Comparison of ENCODE assay signal across 13 cellular contexts in genomic region chr2:43075906-43076585, GRCh38.
DNase-seq lines count a peak whose midpoint lies in the region; ATAC-seq and TF ChIP-seq lines count a peak whose summit lies in the region.
"Had no signal": no experiment of that assay in that cellular context is flagged by ENCODE, and none has a peak within 500 bp of the region (broad histone marks: within the 10 kb centered on the region; RNA-seq: fewer than 3 reads in every experiment).

No MANE protein-coding gene starts in this region.

- TF ChIP-seq CTCF in transverse colon (IDR thresholded peaks at IDR 0.05), result no peak

- no peak overlapping the region for H2BK5ac ChIP-seq in mesenchymal stem cell (ENCODE audit: low read depth, low read length, poor library complexity, severe bottlenecking)

- H3K4me1 ChIP-seq in mesenchymal stem cell (ENCODE audit: control insufficient read depth, insufficient read depth, low read depth, low read length) (peaks cover 33% of the 10 kb centered on the region), transverse colon (peaks cover 12 to 37% (median 22%) of the 10 kb centered on the region in 4 donors)
- H3K4me1 ChIP-seq: HAP-1 had no signal

- no peak overlapping the region for H3K4me2 ChIP-seq in mesenchymal stem cell (ENCODE audit: low read length, poor library complexity, severe bottlenecking)

- H3K27me3 Mint-ChIP-seq in dendritic cell treated with granulocyte-macrophage colony-stimulating factor and Interleukin-4, amounts not matched to agents 40 ng/mL and 50 ng/mL, for 4 days, result no peaks in the 10 kb centered on the region

- no peaks in the 10 kb centered on the region for H3K9me3 ChIP-seq in MG63
- no peaks in the 10 kb centered on the region for H3K9me3 ChIP-seq in mesenchymal stem cell (ENCODE audit: control insufficient read depth, low read length)
- no peaks in the 10 kb centered on the region for H3K9me3 ChIP-seq in transverse colon
- H3K9me3 ChIP-seq: HAP-1 had no signal

- H2BK12ac ChIP-seq in mesenchymal stem cell (ENCODE audit: low read length in 2 of 2), result peak overlapping the region; percentile 29 to 99

- H3K27ac Mint-ChIP-seq in dendritic cell treated with granulocyte-macrophage colony-stimulating factor and Interleukin-4, amounts not matched to agents 40 ng/mL and 50 ng/mL, for 4 days, result peak overlapping the region; percentile 26
- H3K27ac Mint-ChIP-seq: activated T-cell treated with anti-CD3 and anti-CD28 coated beads, Interleukin-2, amount 50 U/mL, for 72 hours had no signal

- H3K4ac ChIP-seq in mesenchymal stem cell (ENCODE audit: low read depth in 1 of 2, low read length in 2 of 2), result peak overlapping the region; percentile 83 to 86

- H4K8ac ChIP-seq in mesenchymal stem cell (ENCODE audit: low read length), result peak overlapping the region; percentile 82

- H3K27ac ChIP-seq in mesenchymal stem cell (ENCODE audit: low read length, poor library complexity, severe bottlenecking), result peak overlapping the region; percentile 79
- peak overlapping the region; percentile 53 to 70 (median 68) for H3K27ac ChIP-seq in transverse colon

- ATAC-seq in HG02588 (IDR thresholded peaks at IDR 0.05; ENCODE audit: unreplicated experiment), result no peak
- ATAC-seq: activated T-cell treated with anti-CD3 and anti-CD28 coated beads, Interleukin-2, amount 50 U/mL, for 72 hours; GM12878 had no signal

- no peak for TF ChIP-seq POLR2A in transverse colon (IDR thresholded peaks at IDR 0.05)

- in situ Hi-C loops in transverse colon (cut with MboI; ENCODE audit: low pct_ligation_motif_present in 1 of 4, low pct_unique_long_range_greater_than_20kb in 1 of 4, low sequenced_read_pairs in 3 of 4), result no loop called here

- H3K4me3 ChIP-seq in MG63 (no peak overlapping the region), mesenchymal stem cell (ENCODE audit: insufficient read depth in 1 of 2, low read depth in 1 of 2, low read length in 2 of 2) (peak overlapping the region in 1 of 2 experiments; percentile 20), transverse colon (no peak overlapping the region)
- H3K4me3 ChIP-seq: GM12878, HAP-1 had no signal

- H2BK15ac ChIP-seq in mesenchymal stem cell (ENCODE audit: low read depth, poor library complexity, severe bottlenecking), result peak overlapping the region; percentile 95

- peak overlapping the region; percentile 65 for H2BK120ac ChIP-seq in mesenchymal stem cell (ENCODE audit: low read depth, low read length)

- 99% methylated on average over 3 of the region's 3 CpGs for WGBS in mesenchymal stem cell
- 90 to 95% methylated on average over 2 to 3 of the region's 3 CpGs for WGBS in transverse colon (ENCODE audit: low coverage in 1 of 2), 2 donors

- H3K27me3 ChIP-seq in MG63, result no peaks in the 10 kb centered on the region
- H3K27me3 ChIP-seq in mesenchymal stem cell (ENCODE audit: control insufficient read depth in 1 of 2, insufficient read depth in 1 of 2, low read length in 2 of 2), result no peaks in the 10 kb centered on the region
- no peaks in the 10 kb centered on the region for H3K27me3 ChIP-seq in transverse colon

- H4K91ac ChIP-seq in mesenchymal stem cell (ENCODE audit: low read length), result peak overlapping the region; percentile 95

- no peaks in the 10 kb centered on the region for H3K9me3 Mint-ChIP-seq in dendritic cell treated with granulocyte-macrophage colony-stimulating factor and Interleukin-4, amounts not matched to agents 40 ng/mL and 50 ng/mL, for 4 days
- H3K9me3 Mint-ChIP-seq: activated T-cell treated with anti-CD3 and anti-CD28 coated beads, Interleukin-2, amount 50 U/mL, for 72 hours had no signal

- H3K4me1 Mint-ChIP-seq in dendritic cell treated with granulocyte-macrophage colony-stimulating factor and Interleukin-4, amounts not matched to agents 40 ng/mL and 50 ng/mL, for 4 days (ENCODE audit: low read depth), result peaks cover 63% of the 10 kb centered on the region

- intact Hi-C loops in dendritic cell treated with granulocyte-macrophage colony-stimulating factor and Interleukin-4, amounts not matched to agents 40 ng/mL and 50 ng/mL, for 4 days (cut with micrococcal nuclease), result no loop called here
- intact Hi-C loops in transverse colon (cut with DNase I; ENCODE audit: low total_unique reads), result no loop called here

- no peak overlapping the region for H2AFZ ChIP-seq in mesenchymal stem cell (ENCODE audit: low read depth, low read length)

- peak overlapping the region; percentile 43 for H3K9ac ChIP-seq in mesenchymal stem cell (ENCODE audit: low read length)

- H3K4me3 Mint-ChIP-seq in dendritic cell treated with granulocyte-macrophage colony-stimulating factor and Interleukin-4, amounts not matched to agents 40 ng/mL and 50 ng/mL, for 4 days, result no peak overlapping the region
- H3K4me3 Mint-ChIP-seq: activated T-cell treated with anti-CD3 and anti-CD28 coated beads, Interleukin-2, amount 50 U/mL, for 72 hours had no signal

- H3K36me3 ChIP-seq in MG63 (no peaks in the 10 kb centered on the region), mesenchymal stem cell (ENCODE audit: control insufficient read depth in 1 of 2, insufficient read depth in 2 of 2, low read depth in 1 of 2, low read length in 2 of 2) (no peaks in the 10 kb centered on the region), transverse colon (no peaks in the 10 kb centered on the region)
- H3K36me3 ChIP-seq: HAP-1 had no signal

- peak overlapping the region; percentile 85 to 96 for H3K18ac ChIP-seq in mesenchymal stem cell (ENCODE audit: low read depth in 1 of 2, low read length in 2 of 2)

- peak overlapping the region; percentile 96 for H2AK5ac ChIP-seq in mesenchymal stem cell (ENCODE audit: low read length, severe bottlenecking)

- no peak for TF ChIP-seq EP300 in transverse colon (IDR thresholded peaks at IDR 0.05; ENCODE audit: low read depth)

- H3K79me1 ChIP-seq in mesenchymal stem cell (replicated peaks; ENCODE audit: low read length, poor library complexity, severe bottlenecking), result no peaks in the 10 kb centered on the region

- no peaks in the 10 kb centered on the region for H3K36me3 Mint-ChIP-seq in dendritic cell treated with granulocyte-macrophage colony-stimulating factor and Interleukin-4, amounts not matched to agents 40 ng/mL and 50 ng/mL, for 4 days (ENCODE audit: low read depth)

- H3K14ac ChIP-seq in mesenchymal stem cell (ENCODE audit: low read length in 2 of 2), result peak overlapping the region in 1 of 2 experiments; percentile 63

- no peak overlapping the region for H3K23ac ChIP-seq in mesenchymal stem cell (ENCODE audit: low read length in 2 of 2)

- peak; percentile 99 for DNase-seq in MG63
- peak; percentile 81 for DNase-seq in mesenchymal stem cell
- no peak for DNase-seq in transverse colon
- DNase-seq in Kasumi-1 (lab: John Stamatoyannopoulos, UW), result no peak
- no peak for DNase-seq in stimulated activated CD4-positive, alpha-beta T cell treated with anti-CD3 and anti-CD28 coated beads, Interleukin-4, amount 100 ng/mL, for 4 hours
- no peak for DNase-seq in NCI-H1694 (lab: John Stamatoyannopoulos, UW)
- DNase-seq: activated T-cell treated with anti-CD3 and anti-CD28 coated beads, Interleukin-2, amount 50 U/mL, for 72 hours; Karpas-422; stimulated activated CD4-positive, alpha-beta T cell treated with anti-CD3 and anti-CD28 coated beads, Interleukin-4, amount 100 ng/mL, for 24 hours had no signal

Comparison
In these comparisons a context has a peak if more than half of its experiments do, and no peak if none do; other contexts are left out.
1. DNase-seq: peak in MG63 (single experiment) and mesenchymal stem cell (single experiment); none in transverse colon (single experiment), Kasumi-1 (0 of 2), stimulated activated CD4-positive, alpha-beta T cell treated with anti-CD3 and anti-CD28 coated beads, Interleukin-4, amount 100 ng/mL, for 4 hours (0 of 2) and NCI-H1694 (single experiment).